Comparison of ENCODE assay signal across 15 cellular contexts in genomic region chr3:139759470-139759869, GRCh38.
DNase-seq lines count a peak whose midpoint lies in the region; FAIRE-seq and TF ChIP-seq lines count a peak whose summit lies in the region.
"Had no signal": no experiment of that assay in that cellular context is flagged by ENCODE, and none has a peak within 500 bp of the region (broad histone marks: within the 10 kb centered on the region; RNA-seq: fewer than 3 reads in every experiment).

No MANE protein-coding gene starts in this region.

- no peak overlapping the region for H3K4ac ChIP-seq in trophoblast cell (ENCODE audit: low read depth, low read length)

- H3K27me3 ChIP-seq in Caco-2 (replicated peaks; ENCODE audit: control insufficient read depth, insufficient read depth, low read length) (no peaks in the 10 kb centered on the region), astrocyte (ENCODE audit: insufficient read depth, low read length) (no peaks in the 10 kb centered on the region), trophoblast cell (ENCODE audit: insufficient read depth, low read length) (no peaks in the 10 kb centered on the region)

- H2BK5ac ChIP-seq in trophoblast cell (ENCODE audit: low read depth, low read length, poor library complexity) = peak overlapping the region; percentile 89

- POLR2A ChIA-PET in Caco-2 (lab: Charles Lee) = no interaction called here

- no peak overlapping the region for H3K14ac ChIP-seq in trophoblast cell (ENCODE audit: low read length)

- H3K79me1 ChIP-seq in trophoblast cell (ENCODE audit: low read length) = peaks cover 17% of the 10 kb centered on the region

- H3K27me3 Mint-ChIP-seq in Caco-2 (ENCODE audit: insufficient read depth, unreplicated experiment) = no peaks in the 10 kb centered on the region
- H3K27me3 Mint-ChIP-seq in astrocyte (ENCODE audit: low read depth, unreplicated experiment) = no peaks in the 10 kb centered on the region

- H3K36me3 Mint-ChIP-seq in Caco-2 (ENCODE audit: insufficient read depth, unreplicated experiment) (peaks cover 5% of the 10 kb centered on the region), astrocyte (ENCODE audit: low read depth, unreplicated experiment) (no peaks in the 10 kb centered on the region)
- H3K36me3 Mint-ChIP-seq: CD14-positive monocyte had no signal

- H3K4me1 Mint-ChIP-seq in Caco-2 (ENCODE audit: low read depth, unreplicated experiment) = no peaks in the 10 kb centered on the region
- peaks cover 27% of the 10 kb centered on the region for H3K4me1 Mint-ChIP-seq in astrocyte (ENCODE audit: low read depth, unreplicated experiment)
- H3K4me1 Mint-ChIP-seq: CD14-positive monocyte, GM23338 had no signal

- no peak overlapping the region for H3K4me3 Mint-ChIP-seq in Caco-2 (ENCODE audit: unreplicated experiment)
- H3K4me3 Mint-ChIP-seq in astrocyte (ENCODE audit: unreplicated experiment) = no peak overlapping the region
- H3K4me3 Mint-ChIP-seq: CD14-positive monocyte, GM23338 had no signal

- H3K9me3 Mint-ChIP-seq in Caco-2 (ENCODE audit: unreplicated experiment) (no peaks in the 10 kb centered on the region), astrocyte (ENCODE audit: unreplicated experiment) (no peaks in the 10 kb centered on the region)
- H3K9me3 Mint-ChIP-seq: GM23338 had no signal

- H3K18ac ChIP-seq in trophoblast cell (ENCODE audit: low read length) = peak overlapping the region; percentile 43

- H3K27ac Mint-ChIP-seq in Caco-2 (ENCODE audit: unreplicated experiment) (peak overlapping the region; percentile 74), astrocyte (ENCODE audit: unreplicated experiment) (peak overlapping the region; percentile 85)
- H3K27ac Mint-ChIP-seq: CD14-positive monocyte, GM23338 had no signal

- CTCF ChIA-PET in Caco-2 (lab: Charles Lee) = no interaction called here

- intact Hi-C loops in Caco-2 (cut with micrococcal nuclease; ENCODE audit: unreplicated experiment) = loop anchor here (1.0 kb wide), 1 partner anchor 105 kb away; no protein-coding TSS in a partner anchor

- no peak overlapping the region for H3K23ac ChIP-seq in trophoblast cell (ENCODE audit: low read length)

- H3K79me2 ChIP-seq in astrocyte (ENCODE audit: insufficient read depth, low read length) (no peaks in the 10 kb centered on the region), trophoblast cell (ENCODE audit: control insufficient read depth, insufficient read depth, low read length, poor library complexity) (no peaks in the 10 kb centered on the region)

- TF ChIP-seq CTCF in Caco-2 (IDR thresholded peaks at IDR 0.05; ENCODE audit: insufficient read depth in 1 of 2, low read depth in 1 of 2, low read length in 1 of 2, severe bottlenecking in 1 of 2, unreplicated experiment in 1 of 2) = no peak
- TF ChIP-seq CTCF in astrocyte (IDR thresholded peaks at IDR 0.05; ENCODE audit: insufficient read depth, low read depth, low read length) = no peak

- H3K4me1 ChIP-seq in Caco-2 (peaks cover 29% of the 10 kb centered on the region), astrocyte (ENCODE audit: insufficient read depth, low read length) (peaks cover 26% of the 10 kb centered on the region), trophoblast cell (ENCODE audit: control insufficient read depth in 1 of 2, insufficient read depth in 2 of 2, low read length in 2 of 2) (peaks cover 12 to 24% of the 10 kb centered on the region in 2 experiments)

- peak overlapping the region; percentile 35 for H2BK120ac ChIP-seq in trophoblast cell (ENCODE audit: insufficient read depth, low read length, poor library complexity)

- peak overlapping the region; percentile 41 for H4K91ac ChIP-seq in trophoblast cell (ENCODE audit: low read depth, low read length)

- H4K20me1 ChIP-seq in astrocyte (ENCODE audit: insufficient read depth, low read length) = no peaks in the 10 kb centered on the region

- H3K9ac ChIP-seq in astrocyte (ENCODE audit: low read length) = no peak overlapping the region
- no peak overlapping the region for H3K9ac ChIP-seq in trophoblast cell (ENCODE audit: low read length)

- FAIRE-seq in astrocyte (lab: Jason Lieb, UNC) = no peak
- FAIRE-seq: GM12878 had no signal

- H3K4me3 ChIP-seq in Caco-2 (ENCODE audit: low read depth, low read length) (no peak overlapping the region), astrocyte (ENCODE audit: insufficient read depth, low read depth, low read length) (no peak overlapping the region), trophoblast cell (ENCODE audit: low read depth, low read length) (no peak overlapping the region)
- H3K4me3 ChIP-seq: GM12878, GM23338 had no signal

- H3K27ac ChIP-seq in astrocyte (ENCODE audit: low read depth, low read length) (no peak overlapping the region), trophoblast cell (ENCODE audit: low read depth, low read length) (peak overlapping the region; percentile 66)

- no CpG with 5 or more reads among the region's 2 CpGs for WGBS in trophoblast cell (ENCODE audit: extremely low coverage, insufficient coverage, insufficient read length)

- H3K4me2 ChIP-seq in astrocyte (ENCODE audit: low read length) = peak overlapping the region; percentile 27
- no peak overlapping the region for H3K4me2 ChIP-seq in trophoblast cell (ENCODE audit: low read length)
- H3K4me2 ChIP-seq: GM23338 had no signal

- no peak for DNase-seq in Caco-2
- peak; percentile 32 for DNase-seq in astrocyte (ENCODE audit: low read depth)
- DNase-seq in iris pigment epithelial cell (ENCODE audit: low read depth) = peak; percentile 17
- peak in 1 of 2 donors; percentile 64 for DNase-seq in trophoblast cell
- DNase-seq in hippocampal formation (lab: John Stamatoyannopoulos, UW) = no peak
- DNase-seq in DMS79 treated with DMSO at 0.1 percent for 48 hours (lab: John Stamatoyannopoulos, UW) = no peak
- DNase-seq in NCI-H1436 treated with DMSO at 0.1 percent for 48 hours (lab: John Stamatoyannopoulos, UW) = no peak
- DNase-seq: DMS 273 treated with DMSO at 0.1 percent for 48 hours, Kasumi-1, NCI-H1092 treated with DMSO at 0.1 percent for 48 hours, OCI-M1, SHP77 treated with DMSO at 0.1 percent for 48 hours had no signal

- H3K9me3 ChIP-seq in Caco-2 = no peaks in the 10 kb centered on the region
- H3K9me3 ChIP-seq in astrocyte (ENCODE audit: insufficient read depth, low read depth, low read length) = no peaks in the 10 kb centered on the region
- H3K9me3 ChIP-seq in trophoblast cell (ENCODE audit: insufficient read depth, low read depth, low read length) = no peaks in the 10 kb centered on the region

- H3K36me3 ChIP-seq in Caco-2 (ENCODE audit: control insufficient read depth, insufficient read depth, low read length) (no peaks in the 10 kb centered on the region), astrocyte (ENCODE audit: insufficient read depth, low read length) (no peaks in the 10 kb centered on the region), trophoblast cell (ENCODE audit: control insufficient read depth in 1 of 2, insufficient read depth in 2 of 2, low read length in 2 of 2) (no peaks in the 10 kb centered on the region)

- H2BK12ac ChIP-seq in trophoblast cell (ENCODE audit: low read length) = no peak overlapping the region

- no peak overlapping the region for H2AFZ ChIP-seq in astrocyte (ENCODE audit: low read depth, low read length)
- no peak overlapping the region for H2AFZ ChIP-seq in trophoblast cell (ENCODE audit: insufficient read depth, low read length, poor library complexity)
- H2AFZ ChIP-seq: GM23338 had no signal

- BruUV-seq in Caco-2 (replicated peaks; lab: Mats Ljungman, UMichigan) = no TSS peak

- H4K8ac ChIP-seq in trophoblast cell (ENCODE audit: low read depth, low read length) = no peak overlapping the region

- H4K12ac ChIP-seq in trophoblast cell (ENCODE audit: low read depth, low read length) = no peak overlapping the region

- H2AK5ac ChIP-seq in trophoblast cell (ENCODE audit: low read length) = no peak overlapping the region

Comparison
In these comparisons a context has a peak if more than half of its experiments do, and no peak if none do; other contexts are left out.
1. DNase-seq: peak in astrocyte (single experiment) and iris pigment epithelial cell (single experiment); none in Caco-2 (0 of 2), hippocampal formation (0 of 2), DMS79 treated with DMSO at 0.1 percent for 48 hours (single experiment) and NCI-H1436 treated with DMSO at 0.1 percent for 48 hours (single experiment).